Comparison of ENCODE assay signal across 21 cellular contexts in the genomic region with DNA sequence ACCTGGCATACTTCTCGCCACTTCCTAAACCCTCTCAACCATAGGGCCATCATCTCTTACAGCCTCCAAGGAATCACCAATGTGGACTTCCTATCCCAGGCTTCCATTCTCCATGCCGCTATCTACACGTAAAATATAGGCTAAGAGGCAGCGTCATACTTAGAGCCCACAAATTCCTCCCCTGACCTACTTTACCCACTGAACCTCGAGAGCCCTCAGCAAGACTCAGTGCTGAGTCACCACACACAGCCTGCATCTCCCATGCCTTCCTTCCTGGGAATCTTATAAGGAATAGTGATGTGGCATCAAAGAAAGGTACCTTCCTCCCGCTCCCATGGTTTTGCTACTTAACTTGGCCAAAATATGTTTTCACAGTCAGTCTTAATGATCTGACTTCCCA.
DNase-seq lines count a peak whose midpoint lies in the region; ATAC-seq and TF ChIP-seq lines count a peak whose summit lies in the region.
"Had no signal": no experiment of that assay in that cellular context is flagged by ENCODE, and none has a peak within 500 bp of the region (broad histone marks: within the 10 kb centered on the region; RNA-seq: fewer than 3 reads in every experiment).

No MANE protein-coding gene starts in this region.

- H2BK12ac ChIP-seq in trophoblast cell (ENCODE audit: low read length): peak overlapping the region; percentile 43

- peaks cover 34% of the 10 kb centered on the region for H3K79me1 ChIP-seq in trophoblast cell (ENCODE audit: low read length)

- no peaks in the 10 kb centered on the region for H3K79me2 ChIP-seq in PC-3 (ENCODE audit: low read length)
- H3K79me2 ChIP-seq in trophoblast cell (ENCODE audit: control insufficient read depth, insufficient read depth, low read length, poor library complexity): peaks cover 5% of the 10 kb centered on the region
- H3K79me2 ChIP-seq: hepatocyte had no signal

- no peaks in the 10 kb centered on the region for H3K9me3 Mint-ChIP-seq in natural killer cell
- H3K9me3 Mint-ChIP-seq in osteocyte (ENCODE audit: unreplicated experiment): no peaks in the 10 kb centered on the region
- H3K9me3 Mint-ChIP-seq: activated B cell treated with CpG ODN at 0.5 μM for 24 hours; activated CD4-positive, alpha-beta memory T cell treated with anti-CD3 and anti-CD28 coated beads for 36 hours; activated naive CD4-positive, alpha-beta T cell treated with anti-CD3 and anti-CD28 coated beads, Interleukin-2, amount 10 ng/mL, durations not matched to agents 7 days and 5 days; activated T-cell treated with anti-CD3 and anti-CD28 coated beads, Interleukin-2, amount 50 U/mL, for 24 hours; endodermal cell had no signal

- H3K27ac Mint-ChIP-seq in natural killer cell (no peak overlapping the region), osteocyte (ENCODE audit: unreplicated experiment) (no peak overlapping the region)
- H3K27ac Mint-ChIP-seq: activated B cell treated with CpG ODN at 0.5 μM for 24 hours; activated CD4-positive, alpha-beta memory T cell treated with anti-CD3 and anti-CD28 coated beads for 36 hours; activated naive CD4-positive, alpha-beta T cell treated with anti-CD3 and anti-CD28 coated beads, Interleukin-2, amount 10 ng/mL, durations not matched to agents 7 days and 5 days; activated T-cell treated with anti-CD3 and anti-CD28 coated beads, Interleukin-2, amount 50 U/mL, for 24 hours; CD8-positive, alpha-beta memory T cell; endodermal cell had no signal

- H3K4me3 ChIP-seq in PC-3 (ENCODE audit: low read length): no peak overlapping the region
- H3K4me3 ChIP-seq in epithelial cell of proximal tubule (ENCODE audit: low read depth, low read length): no peak overlapping the region
- H3K4me3 ChIP-seq in trophoblast cell (ENCODE audit: low read depth, low read length): no peak overlapping the region
- H3K4me3 ChIP-seq: ascending aorta, hepatocyte, spleen, vagina had no signal

- H3K4me2 ChIP-seq in PC-3 (ENCODE audit: low read length): no peak overlapping the region
- no peak overlapping the region for H3K4me2 ChIP-seq in trophoblast cell (ENCODE audit: low read length)
- H3K4me2 ChIP-seq: hepatocyte had no signal

- H3K36me3 Mint-ChIP-seq in natural killer cell: no peaks in the 10 kb centered on the region
- H3K36me3 Mint-ChIP-seq in osteocyte (ENCODE audit: unreplicated experiment): peaks cover 12% of the 10 kb centered on the region
- H3K36me3 Mint-ChIP-seq: activated CD4-positive, alpha-beta memory T cell treated with anti-CD3 and anti-CD28 coated beads for 36 hours; activated naive CD4-positive, alpha-beta T cell treated with anti-CD3 and anti-CD28 coated beads, Interleukin-2, amount 10 ng/mL, durations not matched to agents 7 days and 5 days; CD8-positive, alpha-beta memory T cell had no signal

- H3K9me2 ChIP-seq in PC-3 (replicated peaks; ENCODE audit: low read length): no peaks in the 10 kb centered on the region

- H3K9me3 ChIP-seq in PC-3 (ENCODE audit: low read length): no peaks in the 10 kb centered on the region
- no peaks in the 10 kb centered on the region for H3K9me3 ChIP-seq in trophoblast cell (ENCODE audit: insufficient read depth, low read depth, low read length)
- H3K9me3 ChIP-seq: ascending aorta, spleen, vagina had no signal

- no peak overlapping the region for H3K14ac ChIP-seq in trophoblast cell (ENCODE audit: low read length)

- no peaks in the 10 kb centered on the region for H4K20me1 ChIP-seq in PC-3 (ENCODE audit: low read length)

- no peak overlapping the region for H3K23ac ChIP-seq in trophoblast cell (ENCODE audit: low read length)

- no peak overlapping the region for H2BK5ac ChIP-seq in trophoblast cell (ENCODE audit: low read depth, low read length, poor library complexity)

- H3K18ac ChIP-seq in trophoblast cell (ENCODE audit: low read length): no peak overlapping the region

- H3K36me3 ChIP-seq in PC-3 (ENCODE audit: low read depth, low read length) (no peaks in the 10 kb centered on the region), trophoblast cell (ENCODE audit: control insufficient read depth in 1 of 2, insufficient read depth in 2 of 2, low read length in 2 of 2) (no peaks in the 10 kb centered on the region)
- H3K36me3 ChIP-seq: ascending aorta, spleen, vagina had no signal

- peaks cover under 1% of the 10 kb centered on the region for H3K27me3 ChIP-seq in PC-3 (ENCODE audit: low read length)
- no peaks in the 10 kb centered on the region for H3K27me3 ChIP-seq in trophoblast cell (ENCODE audit: insufficient read depth, low read length)
- H3K27me3 ChIP-seq: ascending aorta, hepatocyte, spleen, vagina had no signal

- H3K4me1 Mint-ChIP-seq in natural killer cell (no peaks in the 10 kb centered on the region), osteocyte (ENCODE audit: unreplicated experiment) (peaks cover 29% of the 10 kb centered on the region)
- H3K4me1 Mint-ChIP-seq: activated B cell treated with CpG ODN at 0.5 μM for 24 hours; activated naive CD4-positive, alpha-beta T cell treated with anti-CD3 and anti-CD28 coated beads, Interleukin-2, amount 10 ng/mL, durations not matched to agents 7 days and 5 days; CD8-positive, alpha-beta memory T cell; endodermal cell had no signal

- WGBS in trophoblast cell (ENCODE audit: extremely low coverage, insufficient coverage, insufficient read length): no CpG with 5 or more reads among the region's 6 CpGs

- no peak overlapping the region for H4K8ac ChIP-seq in trophoblast cell (ENCODE audit: low read depth, low read length)

- CTCF ChIA-PET in PC-3 (lab: Charles Lee): no interaction called here

- H3K27ac ChIP-seq in PC-3 (ENCODE audit: low read length) (no peak overlapping the region), trophoblast cell (ENCODE audit: low read depth, low read length) (no peak overlapping the region)
- H3K27ac ChIP-seq: ascending aorta, hepatocyte, spleen, vagina had no signal

- POLR2A ChIA-PET in PC-3 (lab: Charles Lee; ENCODE audit: unreplicated experiment): no interaction called here

- no peaks in the 10 kb centered on the region for H3K4me1 ChIP-seq in PC-3 (ENCODE audit: insufficient read depth, low read length)
- peaks cover 10 to 17% of the 10 kb centered on the region in 2 experiments for H3K4me1 ChIP-seq in trophoblast cell (ENCODE audit: control insufficient read depth in 1 of 2, insufficient read depth in 2 of 2, low read length in 2 of 2)
- H3K4me1 ChIP-seq: spleen, vagina had no signal

- H2AK5ac ChIP-seq in trophoblast cell (ENCODE audit: low read length): no peak overlapping the region

- no peak overlapping the region for H3K4ac ChIP-seq in trophoblast cell (ENCODE audit: low read depth, low read length)

- peak overlapping the region; percentile 69 for H4K91ac ChIP-seq in trophoblast cell (ENCODE audit: low read depth, low read length)

- H3K27me3 Mint-ChIP-seq in natural killer cell (ENCODE audit: low read depth in 2 of 2) (peaks cover 6 to 10% of the 10 kb centered on the region in 2 donors), osteocyte (ENCODE audit: unreplicated experiment) (no peaks in the 10 kb centered on the region)
- H3K27me3 Mint-ChIP-seq: activated CD4-positive, alpha-beta memory T cell treated with anti-CD3 and anti-CD28 coated beads for 36 hours had no signal

- peak; percentile 5 for DNase-seq in EH (ENCODE audit: low read depth)
- DNase-seq in PC-3: peak; percentile 10
- peak; percentile 9 for DNase-seq in epithelial cell of proximal tubule (ENCODE audit: low read depth)
- peak; percentile 14 to 39 for DNase-seq in trophoblast cell
- no peak for DNase-seq in natural killer cell
- DNase-seq in osteocyte (ENCODE audit: extremely low spot score, unreplicated experiment): no peak
- DNase-seq in activated T-cell treated with anti-CD3 and anti-CD28 coated beads for 4 hours: no peak
- no peak for DNase-seq in AML-193 (lab: John Stamatoyannopoulos, UW)
- DNase-seq: activated B cell treated with CpG ODN at 0.5 μM for 24 hours; activated CD4-positive, alpha-beta memory T cell treated with anti-CD3 and anti-CD28 coated beads for 36 hours; activated naive CD4-positive, alpha-beta T cell treated with anti-CD3 and anti-CD28 coated beads, Interleukin-2, amount 10 ng/mL, durations not matched to agents 7 days and 5 days; activated T-cell treated with anti-CD3 and anti-CD28 coated beads, Interleukin-2, amount 50 U/mL, for 24 hours; CD8-positive, alpha-beta memory T cell; endodermal cell; H7; NCI-H226; spleen; T-helper 2 cell had no signal

- H2BK120ac ChIP-seq in trophoblast cell (ENCODE audit: insufficient read depth, low read length, poor library complexity): peak overlapping the region; percentile 20

- H2AFZ ChIP-seq in PC-3 (ENCODE audit: low read length) (no peak overlapping the region), trophoblast cell (ENCODE audit: insufficient read depth, low read length, poor library complexity) (no peak overlapping the region)
- H2AFZ ChIP-seq: hepatocyte had no signal

- no peak for TF ChIP-seq CTCF in PC-3 (conservative IDR thresholded peaks at IDR 0.05; ENCODE audit: low read depth, low read length)
- TF ChIP-seq CTCF in epithelial cell of proximal tubule (conservative IDR thresholded peaks at IDR 0.05; ENCODE audit: low read depth, low read length): no peak
- no peak for TF ChIP-seq CTCF in natural killer cell (IDR thresholded peaks at IDR 0.05)
- TF ChIP-seq CTCF in osteocyte (IDR thresholded peaks at IDR 0.05): no peak

- BruUV-seq in PC-3 (replicated peaks; lab: Mats Ljungman, UMichigan): no TSS peak

- H3K9ac ChIP-seq in PC-3 (ENCODE audit: low read length): no peak overlapping the region
- no peak overlapping the region for H3K9ac ChIP-seq in trophoblast cell (ENCODE audit: low read length)

- H4K12ac ChIP-seq in trophoblast cell (ENCODE audit: low read depth, low read length): no peak overlapping the region

- H3K4me3 Mint-ChIP-seq in natural killer cell: no peak overlapping the region
- no peak overlapping the region for H3K4me3 Mint-ChIP-seq in osteocyte (ENCODE audit: unreplicated experiment)
- H3K4me3 Mint-ChIP-seq: activated B cell treated with CpG ODN at 0.5 μM for 24 hours; activated CD4-positive, alpha-beta memory T cell treated with anti-CD3 and anti-CD28 coated beads for 36 hours; activated naive CD4-positive, alpha-beta T cell treated with anti-CD3 and anti-CD28 coated beads, Interleukin-2, amount 10 ng/mL, durations not matched to agents 7 days and 5 days; activated T-cell treated with anti-CD3 and anti-CD28 coated beads, Interleukin-2, amount 50 U/mL, for 24 hours; CD8-positive, alpha-beta memory T cell; endodermal cell had no signal

- ATAC-seq in PC-3: no peak
- no peak for ATAC-seq in natural killer cell

- no peaks in the 10 kb centered on the region for H3F3A ChIP-seq in PC-3 (ENCODE audit: low read length, unreplicated experiment)

- intact Hi-C loops in PC-3 (cut with micrococcal nuclease) (no loop called here), natural killer cell (cut with micrococcal nuclease) (no loop called here)

Comparison
In these comparisons a context has a peak if more than half of its experiments do, and no peak if none do; other contexts are left out.
1. DNase-seq: peak in EH (single experiment), PC-3 (single experiment), epithelial cell of proximal tubule (single experiment) and trophoblast cell (2 of 2); none in natural killer cell (single experiment), osteocyte (single experiment), activated T-cell treated with anti-CD3 and anti-CD28 coated beads for 4 hours (single experiment) and AML-193 (0 of 2).